ENCODE assay signal across 34 cellular contexts in genomic region chrX:141787655-141788054, GRCh38. TPM values are rescaled to one million over a fixed set of nuclear protein-coding genes. Genes with fewer than 3 reads are reported as not detected.
"Had no signal": no experiment of that assay in that cellular context is flagged by ENCODE, and none has a peak within 500 bp of the region (broad histone marks: within the 10 kb centered on the region; RNA-seq: fewer than 3 reads in every experiment).

No MANE protein-coding gene starts in this region.

- H3K4me1 ChIP-seq: adrenal gland, body of pancreas, breast epithelium had no signal

- H3K27me3 Mint-ChIP-seq: activated B cell treated with CpG ODN at 0.5 μM for 24 hours; activated CD4-positive, alpha-beta memory T cell treated with anti-CD3 and anti-CD28 coated beads for 36 hours; activated CD4-positive, alpha-beta T cell treated with anti-CD3 and anti-CD28 coated beads, Interleukin-2, amount 10 ng/mL, durations not matched to agents 24 days and 14 days; activated CD8-positive, alpha-beta T cell treated with anti-CD3 and anti-CD28 coated beads for 36 hours; activated naive CD8-positive, alpha-beta T cell treated with anti-CD3 and anti-CD28 coated beads for 36 hours; activated T-cell treated with anti-CD3 and anti-CD28 coated beads, Interleukin-2, amount 50 U/mL, for 24 hours had no signal

- DNase-seq: activated B cell treated with CpG ODN at 0.5 μM for 24 hours; activated CD4-positive, alpha-beta memory T cell treated with anti-CD3 and anti-CD28 coated beads for 36 hours; activated CD4-positive, alpha-beta T cell treated with anti-CD3 and anti-CD28 coated beads for 4 hours; activated CD4-positive, alpha-beta T cell treated with anti-CD3 and anti-CD28 coated beads, Interleukin-2, amount 10 ng/mL, durations not matched to agents 24 days and 14 days; activated CD4-positive, alpha-beta T cell treated with anti-CD3 and anti-CD28 coated beads, Interleukin-2, amount 50 U/mL, for 1 hour; activated CD4-positive, alpha-beta T cell treated with anti-CD3 and anti-CD28 coated beads, Interleukin-2, amount 50 U/mL, for 4 hours; activated CD4-positive, CD25-positive, alpha-beta regulatory T cell treated with anti-CD3 and anti-CD28 coated beads, Interleukin-2, amount 50 U/mL, for 72 hours; activated CD8-positive, alpha-beta memory T cell treated with anti-CD3 and anti-CD28 coated beads, Interleukin-2, amount 50 U/mL, for 48 hours; activated CD8-positive, alpha-beta T cell treated with anti-CD3 and anti-CD28 coated beads for 36 hours; activated effector memory CD4-positive, alpha-beta T cell treated with Interleukin-2 at 50 U/mL for 16 hours; activated gamma-delta T cell; activated naive CD4-positive, alpha-beta T cell; activated naive CD4-positive, alpha-beta T cell treated with anti-CD3 and anti-CD28 coated beads for 36 hours; activated naive CD4-positive, alpha-beta T cell treated with anti-CD3 and anti-CD28 coated beads, Interleukin-2, amount 50 U/mL, for 16 hours; activated naive CD8-positive, alpha-beta T cell treated with anti-CD3 and anti-CD28 coated beads for 36 hours; activated T-cell treated with anti-CD3 and anti-CD28 coated beads, Interleukin-2, amount 50 U/mL, for 24 hours; adrenal gland; amniotic stem cell; aorta; body of pancreas; brain microvascular endothelial cell; central memory CD4-positive, alpha-beta T cell; T-helper 1 cell; T-helper 9 cell had no signal

- FAIRE-seq: TTC549 had no signal

- H3K9me3 Mint-ChIP-seq: activated CD4-positive, alpha-beta memory T cell treated with anti-CD3 and anti-CD28 coated beads for 36 hours; activated CD4-positive, alpha-beta T cell treated with anti-CD3 and anti-CD28 coated beads, Interleukin-2, amount 10 ng/mL, durations not matched to agents 24 days and 14 days; activated CD8-positive, alpha-beta T cell treated with anti-CD3 and anti-CD28 coated beads for 36 hours; activated naive CD4-positive, alpha-beta T cell treated with anti-CD3 and anti-CD28 coated beads for 36 hours; activated T-cell treated with anti-CD3 and anti-CD28 coated beads, Interleukin-2, amount 50 U/mL, for 24 hours; activated T-helper 2 cell treated with anti-CD3 and anti-CD28 coated beads, Interferon-gamma antibody, Interleukin-2, Interleukin-4, amounts not matched to agents 10 μg/mL and 5 μg/mL and 100 μg/mL, durations not matched to agents 14 hours and 24 hours and 36 hours; T-helper 1 cell treated with Interleukin-12 subunit alpha and Interleukin-12 subunit beta and Interleukin-4 antibody, amounts not matched to agents 30 μg/mL and 1 μg/mL, for 36 hours; T-helper 2 cell treated with Interferon-gamma antibody and Interleukin-4, amounts not matched to agents 5 μg/mL and 100 μg/mL, for 36 hours had no signal

- H3K27ac ChIP-seq: adrenal gland, body of pancreas, brain microvascular endothelial cell, breast epithelium, VCaP had no signal

- H3K36me3 Mint-ChIP-seq: activated CD4-positive, alpha-beta memory T cell treated with anti-CD3 and anti-CD28 coated beads for 36 hours; activated naive CD8-positive, alpha-beta T cell treated with anti-CD3 and anti-CD28 coated beads for 36 hours had no signal

- H3K36me3 ChIP-seq: adrenal gland, brain microvascular endothelial cell, breast epithelium had no signal

- H3K4me3 Mint-ChIP-seq: activated B cell treated with CpG ODN at 0.5 μM for 24 hours; activated CD4-positive, alpha-beta memory T cell treated with anti-CD3 and anti-CD28 coated beads for 36 hours; activated CD4-positive, alpha-beta T cell treated with anti-CD3 and anti-CD28 coated beads, Interleukin-2, amount 10 ng/mL, durations not matched to agents 24 days and 14 days; activated CD8-positive, alpha-beta T cell treated with anti-CD3 and anti-CD28 coated beads for 36 hours; activated naive CD4-positive, alpha-beta T cell treated with anti-CD3 and anti-CD28 coated beads for 36 hours; activated naive CD8-positive, alpha-beta T cell treated with anti-CD3 and anti-CD28 coated beads for 36 hours; activated T-cell treated with anti-CD3 and anti-CD28 coated beads, Interleukin-2, amount 50 U/mL, for 24 hours; T-helper 1 cell treated with Interleukin-12 subunit alpha and Interleukin-12 subunit beta and Interleukin-4 antibody, amounts not matched to agents 30 μg/mL and 1 μg/mL, for 36 hours; T-helper 2 cell treated with Interferon-gamma antibody and Interleukin-4, amounts not matched to agents 5 μg/mL and 100 μg/mL, for 36 hours had no signal

- ATAC-seq: activated CD8-positive, alpha-beta T cell treated with anti-CD3 and anti-CD28 coated beads for 36 hours; body of pancreas had no signal

- H3K4me3 ChIP-seq: adrenal gland, body of pancreas, breast epithelium had no signal

- H3K4me1 Mint-ChIP-seq: activated B cell treated with CpG ODN at 0.5 μM for 24 hours; activated CD4-positive, alpha-beta T cell treated with anti-CD3 and anti-CD28 coated beads, Interleukin-2, amount 10 ng/mL, durations not matched to agents 24 days and 14 days; activated naive CD8-positive, alpha-beta T cell treated with anti-CD3 and anti-CD28 coated beads for 36 hours had no signal

- H3K9me3 ChIP-seq: adrenal gland, body of pancreas, breast epithelium had no signal

- H3K27ac Mint-ChIP-seq: activated B cell treated with CpG ODN at 0.5 μM for 24 hours; activated CD4-positive, alpha-beta memory T cell treated with anti-CD3 and anti-CD28 coated beads for 36 hours; activated CD4-positive, alpha-beta T cell treated with anti-CD3 and anti-CD28 coated beads, Interleukin-2, amount 10 ng/mL, durations not matched to agents 24 days and 14 days; activated CD8-positive, alpha-beta T cell treated with anti-CD3 and anti-CD28 coated beads for 36 hours; activated naive CD4-positive, alpha-beta T cell treated with anti-CD3 and anti-CD28 coated beads for 36 hours; activated naive CD4-positive, alpha-beta T cell treated with anti-CD3 and anti-CD28 coated beads, Interleukin-2, amount 50 U/mL, for 72 hours; activated naive CD8-positive, alpha-beta T cell treated with anti-CD3 and anti-CD28 coated beads for 36 hours; activated T-cell treated with anti-CD3 and anti-CD28 coated beads, Interleukin-2, amount 50 U/mL, for 24 hours; activated T-helper 2 cell treated with anti-CD3 and anti-CD28 coated beads, Interferon-gamma antibody, Interleukin-2, Interleukin-4, amounts not matched to agents 10 μg/mL and 5 μg/mL and 100 μg/mL, durations not matched to agents 14 hours and 24 hours and 36 hours; T-helper 1 cell treated with Interleukin-12 subunit alpha and Interleukin-12 subunit beta and Interleukin-4 antibody, amounts not matched to agents 30 μg/mL and 1 μg/mL, for 36 hours; T-helper 2 cell treated with Interferon-gamma antibody and Interleukin-4, amounts not matched to agents 5 μg/mL and 100 μg/mL, for 36 hours had no signal

RNA-seq across cellular contexts. Expression of gene MAGEC3, which starts 50.5 kb away (rescaled TPM):
- total RNA-seq: activated B cell treated with CpG ODN at 0.5 μM for 24 hours; activated CD4-positive, alpha-beta memory T cell treated with anti-CD3 and anti-CD28 coated beads for 36 hours; activated CD4-positive, alpha-beta T cell treated with anti-CD3 and anti-CD28 coated beads, Interleukin-2, amount 10 ng/mL, durations not matched to agents 24 days and 14 days; activated CD8-positive, alpha-beta memory T cell treated with anti-CD3 and anti-CD28 coated beads for 36 hours; activated CD8-positive, alpha-beta T cell treated with anti-CD3 and anti-CD28 coated beads for 36 hours; activated naive CD4-positive, alpha-beta T cell treated with anti-CD3 and anti-CD28 coated beads for 36 hours; activated naive CD4-positive, alpha-beta T cell treated with anti-CD3 and anti-CD28 coated beads, Interleukin-2, amount 50 U/mL, for 72 hours; activated naive CD8-positive, alpha-beta T cell treated with anti-CD3 and anti-CD28 coated beads for 36 hours; activated T-helper 2 cell treated with anti-CD3 and anti-CD28 coated beads, Interferon-gamma antibody, Interleukin-2, Interleukin-4, amounts not matched to agents 10 μg/mL and 5 μg/mL and 100 μg/mL, durations not matched to agents 14 hours and 24 hours and 36 hours; adrenal gland; astrocyte; body of pancreas; cardiac septum had no signal
